In genomic region chr11:124760205-124760652, GRCh38 we compare ENCODE assay signal across 8 cellular contexts. TPM values are rescaled to one million over a fixed set of nuclear protein-coding genes. Genes with fewer than 3 reads are reported as not detected.
DNase-seq lines count a peak whose midpoint lies in the region; ATAC-seq lines count a peak whose summit lies in the region.

No MANE protein-coding gene starts in this region.

- DNase-seq in ELF-1 (ENCODE audit: low read depth, low spot score) (peak; percentile 26), caudate nucleus (lab: John Stamatoyannopoulos, UW) (no peak), naive B cell (peak; percentile 68), H4 (ENCODE audit: low spot score) (no peak), NCI-H2171 treated with DMSO at 0.1 percent for 48 hours (lab: John Stamatoyannopoulos, UW) (no peak), DMS79 (lab: John Stamatoyannopoulos, UW) (no peak), NCI-H187 (lab: John Stamatoyannopoulos, UW) (no peak)

- peak overlapping the region; percentile 74 for H3K27ac ChIP-seq in caudate nucleus (ENCODE audit: low read depth, low read length)

- ATAC-seq in GM21619 (IDR thresholded peaks at IDR 0.05; ENCODE audit: unreplicated experiment) (peak; percentile 23), naive B cell (ENCODE audit: low read depth in 2 of 2) (peak; percentile 53 to 55)

- peaks cover 49 to 54% (median 51%) of the 10 kb centered on the region in 3 donors for H3K4me1 Mint-ChIP-seq in naive B cell

- peak overlapping the region; percentile 79 to 97 (median 94) for H3K27ac Mint-ChIP-seq in naive B cell

- no peaks in the 10 kb centered on the region for H3K36me3 Mint-ChIP-seq in naive B cell

- H3K9me3 Mint-ChIP-seq in naive B cell: no peaks in the 10 kb centered on the region

- H3K27me3 Mint-ChIP-seq in naive B cell: peaks cover 0 to 5% (median 0%) of the 10 kb centered on the region in 3 donors

- H3K4me3 Mint-ChIP-seq in naive B cell: peak overlapping the region; percentile 83 to 96 (median 88)

RNA-seq across cellular contexts. Expression of gene ESAM, which starts 1.9 kb away (rescaled TPM):
- polyA plus RNA-seq in naive B cell (ENCODE audit: low read depth in 6 of 6): 10 to 100 TPM; 13.6 to 25.3 (median 19.1) TPM
- total RNA-seq in H4 (2014; rRNA removed; shearing (Covaris generic)): 0.33 TPM in 1 of 2 replicates, not detected in the other

RNA-seq across cellular contexts. Expression of gene VSIG2, which starts 8.2 kb away (rescaled TPM):
- under 1 TPM in 1 of 6 donors, not detected in 5; 0.29 TPM for polyA plus RNA-seq in naive B cell (ENCODE audit: low read depth in 6 of 6)
- total RNA-seq in H4 (2014; rRNA removed; shearing (Covaris generic)): not detected in 2 replicates

RNA-seq across cellular contexts. Expression of gene NRGN, which starts 20.5 kb away (rescaled TPM):
- 1 to 10 TPM; 1.3 to 8.3 (median 6.0) TPM for polyA plus RNA-seq in naive B cell (ENCODE audit: low read depth in 6 of 6)
- total RNA-seq in H4 (2014; rRNA removed; shearing (Covaris generic)): 7.1 and 9.4 TPM in 2 replicates

RNA-seq across cellular contexts. Expression of gene MSANTD2, which starts 40.0 kb away (rescaled TPM):
- polyA plus RNA-seq in naive B cell (ENCODE audit: low read depth in 6 of 6): 1 to 10 TPM in 5 of 6 donors, not detected in 1; 2.5 to 8.1 (median 3.4) TPM
- 10.7 and 13.2 TPM in 2 replicates for total RNA-seq in H4 (2014; rRNA removed; shearing (Covaris generic))

Comparison
In these comparisons a context has a peak if more than half of its experiments do, and no peak if none do; other contexts are left out.
1. DNase-seq: peak in ELF-1 (single experiment) and naive B cell (single experiment); none in caudate nucleus (0 of 61), H4 (single experiment), NCI-H2171 treated with DMSO at 0.1 percent for 48 hours (single experiment), DMS79 (single experiment) and NCI-H187 (0 of 2).